23 cellular contexts compared by ENCODE assay signal in genomic region chr18:79552140-79552631, GRCh38.
DNase-seq lines count a peak whose midpoint lies in the region; ATAC-seq and TF ChIP-seq lines count a peak whose summit lies in the region.
"Had no signal": no experiment of that assay in that cellular context is flagged by ENCODE, and none has a peak within 500 bp of the region (broad histone marks: within the 10 kb centered on the region; RNA-seq: fewer than 3 reads in every experiment).

No MANE protein-coding gene starts in this region.

- H4K8ac ChIP-seq in neuronal stem cell (ENCODE audit: low read depth, low read length): peak overlapping the region; percentile 43

- H3K36me3 ChIP-seq in left ventricle myocardium inferior: no peaks in the 10 kb centered on the region
- no peaks in the 10 kb centered on the region for H3K36me3 ChIP-seq in neuronal stem cell (replicated peaks in 1 of 2; ENCODE audit: control insufficient read depth in 2 of 2, insufficient read depth in 2 of 2, low read length in 2 of 2)
- no peaks in the 10 kb centered on the region for H3K36me3 ChIP-seq in upper lobe of left lung
- H3K36me3 ChIP-seq: MG63 had no signal

- peak overlapping the region; percentile 16 for H2BK120ac ChIP-seq in neuronal stem cell (ENCODE audit: low read depth, low read length)

- H3K27ac ChIP-seq in left ventricle myocardium inferior (replicated peaks) (no peak overlapping the region), neuronal stem cell (replicated peaks; ENCODE audit: low read length) (no peak overlapping the region), upper lobe of left lung (no peak overlapping the region)

- H3K9me3 ChIP-seq in left ventricle myocardium inferior (replicated peaks): no peaks in the 10 kb centered on the region
- H3K9me3 ChIP-seq in neuronal stem cell (replicated peaks in 1 of 2; ENCODE audit: control insufficient read depth in 2 of 2, insufficient read depth in 1 of 2, low read depth in 1 of 2, low read length in 2 of 2): peaks cover 0 to 4% of the 10 kb centered on the region in 2 donors
- no peaks in the 10 kb centered on the region for H3K9me3 ChIP-seq in upper lobe of left lung
- H3K9me3 ChIP-seq: MG63 had no signal

- no peak overlapping the region for H4K91ac ChIP-seq in neuronal stem cell (ENCODE audit: low read depth, low read length, poor library complexity)

- no peak for TF ChIP-seq CTCF in left ventricle myocardium inferior (IDR thresholded peaks at IDR 0.05; ENCODE audit: borderline replicate concordance)
- TF ChIP-seq CTCF in chondrocyte (IDR thresholded peaks at IDR 0.05): no peak
- TF ChIP-seq CTCF in upper lobe of left lung (IDR thresholded peaks at IDR 0.05): no peak

- H3K79me1 ChIP-seq in neuronal stem cell (ENCODE audit: low read depth, low read length): no peaks in the 10 kb centered on the region

- intact Hi-C loops in cardiac septum (cut with DNase I) (no loop called here), left ventricle myocardium inferior (cut with micrococcal nuclease) (no loop called here)

- H2AK5ac ChIP-seq in neuronal stem cell (ENCODE audit: low read depth, low read length): peak overlapping the region; percentile 83

- TF ChIP-seq EP300 in upper lobe of left lung (IDR thresholded peaks at IDR 0.05): no peak

- no CpG with 5 or more reads among the region's 20 CpGs for WGBS in neuronal stem cell (ENCODE audit: extremely low coverage in 2 of 2, insufficient read length in 2 of 2, insufficient replicate concordance in 1 of 2), 2 donors
- 85 to 88% methylated on average over 9 to 16 of the region's 20 CpGs for WGBS in upper lobe of left lung, 2 donors

- DNase-seq in cardiac septum (ENCODE audit: low spot score) (peak; percentile 71), left ventricle myocardium inferior (no peak), chondrocyte (ENCODE audit: low spot score) (peak; percentile 91), neuronal stem cell (ENCODE audit: low spot score) (no peak), upper lobe of left lung (peak; percentile 15 to 54), ecto neural progenitor cell (ENCODE audit: low spot score) (no peak), NCI-H2029 (lab: John Stamatoyannopoulos, UW) (no peak)
- DNase-seq in activated T-cell treated with anti-CD3 and anti-CD28 coated beads, Interleukin-2, amount 50 U/mL, for 4 hours: no peak
- DNase-seq: CD4-positive, alpha-beta T cell; DMS53; GDM1; IMR-90; KG1; MG63; NCI-H1105 treated with DMSO at 0.1 percent for 48 hours; NCI-H1930; NCI-H446 treated with DMSO at 0.1 percent for 48 hours; NCI-H526; NCI-H82; NK-92 treated with Interleukin-12 subunit alpha and Interleukin-12 subunit beta, amount 100 ng/mL, for 24 hours; PC-3; RPMI8226; SHP77 had no signal

- H2BK5ac ChIP-seq in neuronal stem cell (ENCODE audit: low read length): peak overlapping the region; percentile 35

- no peak overlapping the region for H3K9ac ChIP-seq in neuronal stem cell (ENCODE audit: low read depth, low read length, poor library complexity)

- ATAC-seq in upper lobe of left lung (ENCODE audit: low FRiP score in 2 of 2): peak in 1 of 2 donors; percentile 29
- no peak for ATAC-seq in activated T-cell treated with anti-CD3 and anti-CD28 coated beads, Interleukin-2, amount 50 U/mL, for 4 hours
- ATAC-seq: PC-3 had no signal

- H2BK12ac ChIP-seq in neuronal stem cell (ENCODE audit: low read length): no peak overlapping the region

- H3K23ac ChIP-seq in neuronal stem cell (ENCODE audit: low read depth, low read length, poor library complexity): peak overlapping the region; percentile 31

- H2BK15ac ChIP-seq in neuronal stem cell (ENCODE audit: low read length): peak overlapping the region; percentile 15

- TF ChIP-seq POLR2A in upper lobe of left lung (IDR thresholded peaks at IDR 0.05): no peak

- H3K4me1 ChIP-seq in left ventricle myocardium inferior: no peaks in the 10 kb centered on the region
- peaks cover 0 to 2% of the 10 kb centered on the region in 2 donors for H3K4me1 ChIP-seq in neuronal stem cell (ENCODE audit: control insufficient read depth in 2 of 2, insufficient read depth in 1 of 2, low read depth in 1 of 2, low read length in 2 of 2)
- H3K4me1 ChIP-seq in upper lobe of left lung: no peaks in the 10 kb centered on the region

- no peak overlapping the region for H3K27ac Mint-ChIP-seq in chondrocyte (ENCODE audit: unreplicated experiment)
- H3K27ac Mint-ChIP-seq: CD4-positive, alpha-beta T cell had no signal

- no peak overlapping the region for H3K4me3 ChIP-seq in left ventricle myocardium inferior
- no peak overlapping the region for H3K4me3 ChIP-seq in neuronal stem cell (ENCODE audit: low read length in 2 of 2)
- no peak overlapping the region for H3K4me3 ChIP-seq in upper lobe of left lung
- H3K4me3 ChIP-seq: MG63 had no signal

- H3K9me3 Mint-ChIP-seq in chondrocyte (ENCODE audit: low read depth): no peaks in the 10 kb centered on the region
- no peaks in the 10 kb centered on the region for H3K9me3 Mint-ChIP-seq in activated T-cell treated with anti-CD3 and anti-CD28 coated beads, Interleukin-2, amount 50 U/mL, for 4 hours
- H3K9me3 Mint-ChIP-seq: CD4-positive, alpha-beta T cell had no signal

- H3K27me3 Mint-ChIP-seq in chondrocyte (ENCODE audit: low read depth): peaks cover 12% of the 10 kb centered on the region
- no peaks in the 10 kb centered on the region for H3K27me3 Mint-ChIP-seq in activated T-cell treated with anti-CD3 and anti-CD28 coated beads, Interleukin-2, amount 50 U/mL, for 4 hours (ENCODE audit: low read depth)
- H3K27me3 Mint-ChIP-seq: CD4-positive, alpha-beta T cell had no signal

- H3K14ac ChIP-seq in neuronal stem cell (ENCODE audit: low read length): no peak overlapping the region

- no peak overlapping the region for H3K4me3 Mint-ChIP-seq in chondrocyte (ENCODE audit: unreplicated experiment)
- no peak overlapping the region for H3K4me3 Mint-ChIP-seq in activated T-cell treated with anti-CD3 and anti-CD28 coated beads, Interleukin-2, amount 50 U/mL, for 4 hours
- H3K4me3 Mint-ChIP-seq: CD4-positive, alpha-beta T cell had no signal

- H3K27me3 ChIP-seq in left ventricle myocardium inferior (ENCODE audit: low read depth) (peaks cover 25% of the 10 kb centered on the region), neuronal stem cell (ENCODE audit: control insufficient read depth in 3 of 3, insufficient read depth in 3 of 3, low read depth in 1 of 3, low read length in 3 of 3) (no peaks in the 10 kb centered on the region), upper lobe of left lung (peaks cover 0 to 5% (median 0%) of the 10 kb centered on the region in 4 donors)
- H3K27me3 ChIP-seq: MG63 had no signal

- no peaks in the 10 kb centered on the region for H3K36me3 Mint-ChIP-seq in chondrocyte (ENCODE audit: low read depth)
- H3K36me3 Mint-ChIP-seq in activated T-cell treated with anti-CD3 and anti-CD28 coated beads, Interleukin-2, amount 50 U/mL, for 4 hours (ENCODE audit: insufficient read depth): no peaks in the 10 kb centered on the region

- H2AFZ ChIP-seq in neuronal stem cell (ENCODE audit: low read length): no peak overlapping the region

- H3K4ac ChIP-seq in neuronal stem cell (ENCODE audit: low read length): no peak overlapping the region

- H3K4me1 Mint-ChIP-seq in chondrocyte (ENCODE audit: low read depth): no peaks in the 10 kb centered on the region
- no peaks in the 10 kb centered on the region for H3K4me1 Mint-ChIP-seq in activated T-cell treated with anti-CD3 and anti-CD28 coated beads, Interleukin-2, amount 50 U/mL, for 4 hours (ENCODE audit: low read depth)

- H3K4me2 ChIP-seq in neuronal stem cell (ENCODE audit: insufficient read depth, low read length, poor library complexity, severe bottlenecking): no peak overlapping the region

- peak overlapping the region; percentile 48 for H3K18ac ChIP-seq in neuronal stem cell (ENCODE audit: low read length)

Comparison
In these comparisons a context has a peak if more than half of its experiments do, and no peak if none do; other contexts are left out.
1. DNase-seq: peak in cardiac septum (single experiment), chondrocyte (single experiment) and upper lobe of left lung (2 of 2); none in left ventricle myocardium inferior (single experiment), neuronal stem cell (single experiment), activated T-cell treated with anti-CD3 and anti-CD28 coated beads, Interleukin-2, amount 50 U/mL, for 4 hours (single experiment), ecto neural progenitor cell (single experiment) and NCI-H2029 (single experiment).